ENCODE assay signal across 1 cellular context in genomic region chr6:167453082-167453446, GRCh38.
TF ChIP-seq lines count a peak whose summit lies in the region.

No MANE protein-coding gene starts in this region.

TF ChIP-seq in HepG2, 621 proteins besides CTCF, POLR2A, EP300 and RAD21 (continued from another document):
- TF ChIP-seq, protein P1, sequence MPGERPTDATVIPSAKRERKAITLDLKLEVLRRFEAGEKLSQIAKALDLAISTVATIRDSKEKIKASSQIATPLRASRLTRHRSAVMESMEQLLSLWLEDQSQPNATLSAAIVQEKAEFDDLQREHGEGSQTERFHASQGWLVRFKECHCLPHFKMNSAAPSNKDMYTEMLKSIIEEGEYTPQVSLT (CRISPR knock-in tag; IDR thresholded peaks at IDR 0.05; ENCODE audit: borderline replicate concordance, low read depth) = no peak
- no peak for TF ChIP-seq ZFAT (CRISPR knock-in tag; conservative IDR thresholded peaks at IDR 0.05)
- peak; percentile 59; the same call in 1 of the 2 replicates for TF ChIP-seq PLRG1 (conservative IDR thresholded peaks at IDR 0.05)
- no peak for TF ChIP-seq ZNF619 (CRISPR knock-in tag; IDR thresholded peaks at IDR 0.05)
- TF ChIP-seq SUZ12 (IDR thresholded peaks at IDR 0.05; ENCODE audit: low read depth, low read length) = no peak
- no peak for TF ChIP-seq ZNF558 (CRISPR knock-in tag; IDR thresholded peaks at IDR 0.05; ENCODE audit: borderline replicate concordance)
- peak; percentile 24; the same call in 1 of the 2 replicates for TF ChIP-seq ATF7 (IDR thresholded peaks at IDR 0.05)
- TF ChIP-seq ATF7 (CRISPR knock-in tag; IDR thresholded peaks at IDR 0.05) = no peak
- TF ChIP-seq PHB2 (IDR thresholded peaks at IDR 0.05; ENCODE audit: partially characterized antibody) = peak; percentile 52
- TF ChIP-seq, protein P2, sequence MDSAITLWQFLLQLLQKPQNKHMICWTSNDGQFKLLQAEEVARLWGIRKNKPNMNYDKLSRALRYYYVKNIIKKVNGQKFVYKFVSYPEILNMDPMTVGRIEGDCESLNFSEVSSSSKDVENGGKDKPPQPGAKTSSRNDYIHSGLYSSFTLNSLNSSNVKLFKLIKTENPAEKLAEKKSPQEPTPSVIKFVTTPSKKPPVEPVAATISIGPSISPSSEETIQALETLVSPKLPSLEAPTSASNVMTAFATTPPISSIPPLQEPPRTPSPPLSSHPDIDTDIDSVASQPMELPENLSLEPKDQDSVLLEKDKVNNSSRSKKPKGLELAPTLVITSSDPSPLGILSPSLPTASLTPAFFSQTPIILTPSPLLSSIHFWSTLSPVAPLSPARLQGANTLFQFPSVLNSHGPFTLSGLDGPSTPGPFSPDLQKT (CRISPR knock-in tag; IDR thresholded peaks at IDR 0.05; ENCODE audit: borderline replicate concordance) = no peak
- TF ChIP-seq ZNF782 (CRISPR knock-in tag; IDR thresholded peaks at IDR 0.05; ENCODE audit: borderline replicate concordance) = no peak
- no peak for TF ChIP-seq ZNF232 (CRISPR knock-in tag; IDR thresholded peaks at IDR 0.05; ENCODE audit: borderline replicate concordance)
- no peak for TF ChIP-seq ZNF577 (CRISPR knock-in tag; IDR thresholded peaks at IDR 0.05; ENCODE audit: borderline replicate concordance, low read depth)
- TF ChIP-seq ZFP36L1 (CRISPR knock-in tag; IDR thresholded peaks at IDR 0.05) = no peak
- no peak for TF ChIP-seq WIZ (CRISPR knock-in tag; IDR thresholded peaks at IDR 0.05)
- TF ChIP-seq NBN (conservative IDR thresholded peaks at IDR 0.05) = peak; percentile 93
- TF ChIP-seq AGO1 (IDR thresholded peaks at IDR 0.05; ENCODE audit: low read depth, low read length, poor library complexity, severe bottlenecking) = no peak
- TF ChIP-seq TBX3 (IDR thresholded peaks at IDR 0.05; ENCODE audit: borderline replicate concordance) = no peak
